In the genomic region with DNA sequence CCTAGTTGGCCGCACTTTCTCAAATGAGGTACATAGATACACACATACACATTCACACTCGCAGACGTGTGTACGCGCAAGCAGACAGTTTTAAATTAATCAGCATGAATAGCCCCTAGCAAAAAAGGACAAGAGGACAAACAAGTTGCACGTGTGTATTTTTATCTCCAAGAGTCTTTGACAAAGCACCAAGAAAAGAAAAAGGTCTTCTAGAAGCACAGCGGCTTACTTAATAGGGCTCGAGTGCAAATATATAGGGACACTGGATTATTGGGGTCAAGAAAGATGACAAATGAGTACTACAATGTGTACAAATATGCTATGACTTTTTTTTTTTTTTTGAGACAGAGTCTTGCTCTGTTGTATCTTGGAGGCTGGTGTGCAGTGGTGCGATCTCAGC, we compare ENCODE assay signal across 9 cellular contexts. TPM values are rescaled to one million over a fixed set of nuclear protein-coding genes. Genes with fewer than 3 reads are reported as not detected.
A peak's percentile ranks its signal among the peaks of the same experiment; 100 is the strongest.
DNase-seq lines count a peak whose midpoint lies in the region; ATAC-seq and TF ChIP-seq lines count a peak whose summit lies in the region.
"Had no signal": no experiment of that assay in that cellular context is flagged by ENCODE, and none has a peak within 500 bp of the region (broad histone marks: within the 10 kb centered on the region; RNA-seq: fewer than 3 reads in every experiment).

No MANE protein-coding gene starts in this region.

- ATAC-seq in stimulated activated effector memory CD8-positive, alpha-beta T cell treated with anti-CD3 and anti-CD28 coated beads, Interleukin-12 subunit alpha, Interleukin-12 subunit beta, amount 100 ng/mL, for 72 hours = no peak
- no peak for ATAC-seq in GM21367 (IDR thresholded peaks at IDR 0.05; ENCODE audit: unreplicated experiment)
- no peak for ATAC-seq in GM18505 (IDR thresholded peaks at IDR 0.05; ENCODE audit: unreplicated experiment)
- ATAC-seq in GM18502 (IDR thresholded peaks at IDR 0.05; ENCODE audit: poor library complexity, unreplicated experiment) = no peak

- H3K36me3 ChIP-seq in NT2/D1 (ENCODE audit: insufficient read depth, insufficient read length, low read length) = no peaks in the 10 kb centered on the region

- no peak for TF ChIP-seq POLR2A in GM18505 (IDR thresholded peaks at IDR 0.05; ENCODE audit: borderline replicate concordance, extremely low read depth, insufficient read depth, insufficient read length)

- H3K4me1 Mint-ChIP-seq in endothelial cell (ENCODE audit: unreplicated experiment) = peaks cover 34% of the 10 kb centered on the region
- H3K4me1 Mint-ChIP-seq in stimulated activated effector memory CD8-positive, alpha-beta T cell treated with anti-CD3 and anti-CD28 coated beads, Interleukin-12 subunit alpha, Interleukin-12 subunit beta, amount 100 ng/mL, for 72 hours = peaks cover 19% of the 10 kb centered on the region

- DNase-seq in NCI-H146 treated with DMSO at 0.1 percent for 48 hours (lab: John Stamatoyannopoulos, UW; ENCODE audit: unreplicated experiment) = peak; percentile 30
- DNase-seq in NCI-H146 (lab: John Stamatoyannopoulos, UW) = no peak
- no peak for DNase-seq in NT2/D1 (ENCODE audit: low read depth, low spot score)
- DNase-seq in endothelial cell (ENCODE audit: low spot score) = no peak
- DNase-seq in stimulated activated effector memory CD8-positive, alpha-beta T cell treated with anti-CD3 and anti-CD28 coated beads, Interleukin-12 subunit alpha, Interleukin-12 subunit beta, amount 100 ng/mL, for 72 hours (ENCODE audit: low spot score in 2 of 2) = no peak
- DNase-seq: ACHN had no signal

- H3K4me3 ChIP-seq in NT2/D1 (ENCODE audit: insufficient read length, low read depth) = peak overlapping the region; percentile 59

- peaks cover 12% of the 10 kb centered on the region for H3K36me3 Mint-ChIP-seq in endothelial cell (ENCODE audit: low read depth, unreplicated experiment)
- H3K36me3 Mint-ChIP-seq in stimulated activated effector memory CD8-positive, alpha-beta T cell treated with anti-CD3 and anti-CD28 coated beads, Interleukin-12 subunit alpha, Interleukin-12 subunit beta, amount 100 ng/mL, for 72 hours = peaks cover 12% of the 10 kb centered on the region

- peaks cover 17% of the 10 kb centered on the region for H3K27me3 Mint-ChIP-seq in endothelial cell (ENCODE audit: unreplicated experiment)

- peaks cover 37% of the 10 kb centered on the region for H3K27me3 ChIP-seq in NT2/D1 (ENCODE audit: insufficient read depth, insufficient read length)

- H3K27ac Mint-ChIP-seq in endothelial cell (ENCODE audit: unreplicated experiment) = peak overlapping the region; percentile 82
- H3K27ac Mint-ChIP-seq in stimulated activated effector memory CD8-positive, alpha-beta T cell treated with anti-CD3 and anti-CD28 coated beads, Interleukin-12 subunit alpha, Interleukin-12 subunit beta, amount 100 ng/mL, for 72 hours = peak overlapping the region; percentile 98

- H3K4me1 ChIP-seq in NT2/D1 (ENCODE audit: insufficient read depth, insufficient read length) = peaks cover 3% of the 10 kb centered on the region

- H3K9ac ChIP-seq in NT2/D1 (ENCODE audit: insufficient read length, low read depth) = peak overlapping the region; percentile 76

- no peaks in the 10 kb centered on the region for H3K9me3 Mint-ChIP-seq in endothelial cell (ENCODE audit: unreplicated experiment)
- H3K9me3 Mint-ChIP-seq in stimulated activated effector memory CD8-positive, alpha-beta T cell treated with anti-CD3 and anti-CD28 coated beads, Interleukin-12 subunit alpha, Interleukin-12 subunit beta, amount 100 ng/mL, for 72 hours = no peaks in the 10 kb centered on the region

- TF ChIP-seq CTCF in endothelial cell (IDR thresholded peaks at IDR 0.05; ENCODE audit: unreplicated experiment) = no peak

- no peaks in the 10 kb centered on the region for H3K9me3 ChIP-seq in NT2/D1 (ENCODE audit: insufficient read depth, low read length)

- H3K4me3 Mint-ChIP-seq in endothelial cell (ENCODE audit: unreplicated experiment) = peak overlapping the region; percentile 96
- peak overlapping the region; percentile 97 for H3K4me3 Mint-ChIP-seq in stimulated activated effector memory CD8-positive, alpha-beta T cell treated with anti-CD3 and anti-CD28 coated beads, Interleukin-12 subunit alpha, Interleukin-12 subunit beta, amount 100 ng/mL, for 72 hours

RNA-seq across cellular contexts. Expression of a gene that starts 1.7 kb away (rescaled TPM):
- 9.2 TPM for total RNA-seq in endothelial cell (ENCODE audit: unreplicated experiment)

RNA-seq across cellular contexts. Expression of a gene that starts 45.7 kb away (rescaled TPM):
- 23.9 TPM for total RNA-seq in endothelial cell (ENCODE audit: unreplicated experiment)
